Comparison of ENCODE assay signal across 9 cellular contexts in genomic region chr1:32106663-32107273, GRCh38. TPM values are rescaled to one million over a fixed set of nuclear protein-coding genes. Genes with fewer than 3 reads are reported as not detected.
DNase-seq lines count a peak whose midpoint lies in the region; ATAC-seq and TF ChIP-seq lines count a peak whose summit lies in the region.
"Had no signal": no experiment of that assay in that cellular context is flagged by ENCODE, and none has a peak within 500 bp of the region (broad histone marks: within the 10 kb centered on the region; RNA-seq: fewer than 3 reads in every experiment).

No MANE protein-coding gene starts in this region.

- no peaks in the 10 kb centered on the region for H3F3A ChIP-seq in PC-3 (ENCODE audit: low read length, unreplicated experiment)

- H3K27me3 ChIP-seq in PC-3 (ENCODE audit: low read length) = no peaks in the 10 kb centered on the region

- peaks cover 41% of the 10 kb centered on the region for H3K79me2 ChIP-seq in PC-3 (ENCODE audit: low read length)

- TF ChIP-seq CTCF in PC-3 (conservative IDR thresholded peaks at IDR 0.05; ENCODE audit: low read depth, low read length) (no peak), coronary artery (IDR thresholded peaks at IDR 0.05) (no peak)

- no peaks in the 10 kb centered on the region for H3K27me3 Mint-ChIP-seq in activated naive CD4-positive, alpha-beta T cell treated with anti-CD3 and anti-CD28 coated beads for 36 hours (ENCODE audit: low read depth)
- H3K27me3 Mint-ChIP-seq in stimulated activated naive CD8-positive, alpha-beta T cell treated with anti-CD3 and anti-CD28 coated beads, Interleukin-15, amount 100 ng/mL, for 72 hours = no peaks in the 10 kb centered on the region

- H3K27ac ChIP-seq in PC-3 (ENCODE audit: low read length) (no peak overlapping the region), coronary artery (no peak overlapping the region)

- peaks cover 28% of the 10 kb centered on the region for H4K20me1 ChIP-seq in PC-3 (ENCODE audit: low read length)

- peaks cover 33% of the 10 kb centered on the region for H3K4me1 Mint-ChIP-seq in activated naive CD4-positive, alpha-beta T cell treated with anti-CD3 and anti-CD28 coated beads for 36 hours (ENCODE audit: low read depth)
- H3K4me1 Mint-ChIP-seq in stimulated activated naive CD8-positive, alpha-beta T cell treated with anti-CD3 and anti-CD28 coated beads, Interleukin-15, amount 100 ng/mL, for 72 hours = peaks cover 28% of the 10 kb centered on the region

- H3K36me3 ChIP-seq in PC-3 (ENCODE audit: low read depth, low read length) = peaks cover 7% of the 10 kb centered on the region
- H3K36me3 ChIP-seq: prostate gland had no signal

- ATAC-seq in PC-3 = no peak
- no peak for ATAC-seq in stimulated activated naive CD8-positive, alpha-beta T cell treated with anti-CD3 and anti-CD28 coated beads, Interleukin-15, amount 100 ng/mL, for 72 hours
- no peak for ATAC-seq in HG02840 (IDR thresholded peaks at IDR 0.05; ENCODE audit: low FRiP score, unreplicated experiment)

- DNase-seq in activated naive CD4-positive, alpha-beta T cell treated with anti-CD3 and anti-CD28 coated beads for 36 hours = no peak
- no peak for DNase-seq in activated naive CD4-positive, alpha-beta T cell (lab: John Stamatoyannopoulos, UW)
- DNase-seq in PC-3 (no peak), coronary artery (ENCODE audit: low spot score) (no peak), KBM-7 (no peak)
- no peak for DNase-seq in stimulated activated naive CD8-positive, alpha-beta T cell treated with anti-CD3 and anti-CD28 coated beads, Interleukin-15, amount 100 ng/mL, for 72 hours
- no peak for DNase-seq in activated CD4-positive, CD25-positive, alpha-beta regulatory T cell (lab: John Stamatoyannopoulos, UW)

- TSS peak; percentile 29 for BruUV-seq in PC-3 (replicated peaks; lab: Mats Ljungman, UMichigan)

- H3K4me1 ChIP-seq in PC-3 (ENCODE audit: insufficient read depth, low read length) = peaks cover 9% of the 10 kb centered on the region

- CTCF ChIA-PET in activated naive CD4-positive, alpha-beta T cell treated with anti-CD3 and anti-CD28 coated beads for 36 hours (lab: Charles Lee) = interaction anchor here (2.1 kb wide), 1 partner anchor 11 kb away, joined by 6 read pairs; no protein-coding TSS in a partner anchor
- CTCF ChIA-PET in PC-3 (lab: Charles Lee) = no interaction called here

- H3K4me3 ChIP-seq in PC-3 (ENCODE audit: low read length) (no peak overlapping the region), coronary artery (peak overlapping the region; percentile 94)

- H3K9me3 Mint-ChIP-seq in activated naive CD4-positive, alpha-beta T cell treated with anti-CD3 and anti-CD28 coated beads for 36 hours = no peaks in the 10 kb centered on the region
- H3K9me3 Mint-ChIP-seq in stimulated activated naive CD8-positive, alpha-beta T cell treated with anti-CD3 and anti-CD28 coated beads, Interleukin-15, amount 100 ng/mL, for 72 hours = no peaks in the 10 kb centered on the region

- H3K9me3 ChIP-seq in PC-3 (ENCODE audit: low read length) = no peaks in the 10 kb centered on the region
- H3K9me3 ChIP-seq: prostate gland had no signal

- peak overlapping the region; percentile 94 for H3K27ac Mint-ChIP-seq in activated naive CD4-positive, alpha-beta T cell treated with anti-CD3 and anti-CD28 coated beads for 36 hours
- H3K27ac Mint-ChIP-seq in stimulated activated naive CD8-positive, alpha-beta T cell treated with anti-CD3 and anti-CD28 coated beads, Interleukin-15, amount 100 ng/mL, for 72 hours = peak overlapping the region; percentile 5 to 72

- peak overlapping the region; percentile 35 for H3K4me3 Mint-ChIP-seq in activated naive CD4-positive, alpha-beta T cell treated with anti-CD3 and anti-CD28 coated beads for 36 hours
- H3K4me3 Mint-ChIP-seq in stimulated activated naive CD8-positive, alpha-beta T cell treated with anti-CD3 and anti-CD28 coated beads, Interleukin-15, amount 100 ng/mL, for 72 hours = peak overlapping the region; percentile 8 to 33

- intact Hi-C loops in activated naive CD4-positive, alpha-beta T cell treated with anti-CD3 and anti-CD28 coated beads for 36 hours (cut with micrococcal nuclease) = loop anchor here (5.0 kb wide), 1 partner anchor 546 kb away; the partner anchor contains the start of genes RBBP4 and ZBTB8OS
- intact Hi-C loops in PC-3 (cut with micrococcal nuclease) = no loop called here

- H2AFZ ChIP-seq in PC-3 (ENCODE audit: low read length) = peak overlapping the region; percentile 75; the same call in 1 of the 2 replicates

- H3K9ac ChIP-seq in PC-3 (ENCODE audit: low read length) = no peak overlapping the region

- POLR2A ChIA-PET in PC-3 (lab: Charles Lee; ENCODE audit: unreplicated experiment) = no interaction called here

- H3K9me2 ChIP-seq in PC-3 (replicated peaks; ENCODE audit: low read length) = no peaks in the 10 kb centered on the region

- in situ Hi-C loops in KBM-7 (cut with MboI; ENCODE audit: low pct_unique_long_range_greater_than_20kb, low sequenced_read_pairs) = no loop called here

- peaks cover 4% of the 10 kb centered on the region for H3K36me3 Mint-ChIP-seq in activated naive CD4-positive, alpha-beta T cell treated with anti-CD3 and anti-CD28 coated beads for 36 hours (ENCODE audit: low read depth)

- no peak overlapping the region; the same call in 1 of the 2 replicates for H3K4me2 ChIP-seq in PC-3 (ENCODE audit: low read length)

RNA-seq across cellular contexts. Expression of gene KPNA6, which starts 1.1 kb away (rescaled TPM):
- total RNA-seq in activated naive CD4-positive, alpha-beta T cell treated with anti-CD3 and anti-CD28 coated beads for 36 hours = 10 to 100 TPM; 74.5 to 75.0 TPM
- total RNA-seq in PC-3 (2014; rRNA removed) = 45.7 and 45.8 TPM in 2 replicates

RNA-seq across cellular contexts. Expression of gene TMEM39B, which starts 34.0 kb away (rescaled TPM):
- 10 to 100 TPM; 17.2 to 17.6 TPM for total RNA-seq in activated naive CD4-positive, alpha-beta T cell treated with anti-CD3 and anti-CD28 coated beads for 36 hours
- total RNA-seq in PC-3 (2014; rRNA removed) = 7.7 and 9.4 TPM in 2 replicates
